Comparison of ENCODE assay signal across 8 cellular contexts in the genomic region with DNA sequence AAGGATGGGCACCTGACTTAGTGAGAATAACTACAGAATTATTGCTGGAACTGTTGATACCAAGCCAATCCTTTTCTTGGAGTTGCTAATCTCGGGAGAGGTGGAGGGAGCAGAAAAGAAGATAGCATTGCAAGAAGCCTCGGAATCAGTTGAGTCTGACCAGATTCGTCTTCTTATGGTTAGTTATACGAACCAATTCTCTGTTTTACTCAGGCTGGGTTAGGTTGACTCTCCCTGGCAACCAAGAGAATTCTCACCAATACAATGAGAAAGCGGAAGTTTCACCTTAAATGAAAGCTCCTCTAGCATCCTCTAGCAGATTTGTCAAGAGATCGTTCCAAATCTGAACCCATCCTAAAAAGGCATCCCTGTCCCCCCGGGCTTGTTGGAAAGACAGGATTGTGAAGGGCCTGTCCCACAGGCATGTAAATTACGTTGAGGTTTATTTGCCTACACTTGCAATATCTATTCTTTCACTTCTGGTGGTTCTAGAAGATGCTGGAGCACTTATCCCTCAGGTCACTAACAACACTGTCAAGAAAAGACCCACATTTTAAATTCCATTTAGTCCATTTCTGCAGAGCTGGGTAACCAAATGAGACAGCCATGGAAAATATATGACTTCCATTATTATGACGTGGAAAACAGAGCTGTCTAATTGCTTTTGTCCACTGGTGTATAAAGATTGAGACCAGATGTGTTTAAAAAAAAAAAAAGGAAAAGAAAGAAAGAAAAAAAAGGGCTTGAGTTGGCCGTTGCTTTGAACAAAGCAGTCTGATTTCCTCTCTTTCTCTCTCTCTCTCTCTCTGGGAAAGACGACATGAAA.
DNase-seq lines count a peak whose midpoint lies in the region; ATAC-seq and TF ChIP-seq lines count a peak whose summit lies in the region.

No MANE protein-coding gene starts in this region.

- ATAC-seq in GM18870 (IDR thresholded peaks at IDR 0.05; ENCODE audit: unreplicated experiment) (peak; percentile 83), HG02678 (IDR thresholded peaks at IDR 0.05; ENCODE audit: unreplicated experiment) (peak; percentile 78)

- no peak for TF ChIP-seq CTCF in WI38 (IDR thresholded peaks at IDR 0.05; ENCODE audit: low read depth, low read length)

- H3K9ac ChIP-seq in rectal smooth muscle tissue (ENCODE audit: low read length): no peak overlapping the region

- no peaks in the 10 kb centered on the region for H3K27me3 ChIP-seq in rectal smooth muscle tissue (ENCODE audit: control insufficient read depth, insufficient read depth, low read length)

- no peaks in the 10 kb centered on the region for H3K4me1 ChIP-seq in rectal smooth muscle tissue (ENCODE audit: control insufficient read depth, insufficient read depth, low read length)

- no peak overlapping the region for H3K27ac ChIP-seq in rectal smooth muscle tissue (ENCODE audit: low read depth, low read length)

- DNase-seq in hepatic stellate cell (ENCODE audit: low spot score) (no peak), NCI-H82 treated with DMSO at 0.1 percent for 48 hours (lab: John Stamatoyannopoulos, UW; ENCODE audit: unreplicated experiment) (no peak), LoVo (ENCODE audit: low spot score) (no peak)
- DNase-seq in activated naive CD4-positive, alpha-beta T cell treated with anti-CD3 and anti-CD28 coated beads, Interleukin-2, amount 50 U/mL, for 16 hours: no peak

- H3K4me3 ChIP-seq in WI38 (ENCODE audit: low read depth, low read length): peak overlapping the region; percentile 11
- peak overlapping the region; percentile 32 for H3K4me3 ChIP-seq in rectal smooth muscle tissue (ENCODE audit: low read length)

- H3K36me3 ChIP-seq in rectal smooth muscle tissue (ENCODE audit: control insufficient read depth, insufficient read depth, low read length): no peaks in the 10 kb centered on the region
